In the genomic region with DNA sequence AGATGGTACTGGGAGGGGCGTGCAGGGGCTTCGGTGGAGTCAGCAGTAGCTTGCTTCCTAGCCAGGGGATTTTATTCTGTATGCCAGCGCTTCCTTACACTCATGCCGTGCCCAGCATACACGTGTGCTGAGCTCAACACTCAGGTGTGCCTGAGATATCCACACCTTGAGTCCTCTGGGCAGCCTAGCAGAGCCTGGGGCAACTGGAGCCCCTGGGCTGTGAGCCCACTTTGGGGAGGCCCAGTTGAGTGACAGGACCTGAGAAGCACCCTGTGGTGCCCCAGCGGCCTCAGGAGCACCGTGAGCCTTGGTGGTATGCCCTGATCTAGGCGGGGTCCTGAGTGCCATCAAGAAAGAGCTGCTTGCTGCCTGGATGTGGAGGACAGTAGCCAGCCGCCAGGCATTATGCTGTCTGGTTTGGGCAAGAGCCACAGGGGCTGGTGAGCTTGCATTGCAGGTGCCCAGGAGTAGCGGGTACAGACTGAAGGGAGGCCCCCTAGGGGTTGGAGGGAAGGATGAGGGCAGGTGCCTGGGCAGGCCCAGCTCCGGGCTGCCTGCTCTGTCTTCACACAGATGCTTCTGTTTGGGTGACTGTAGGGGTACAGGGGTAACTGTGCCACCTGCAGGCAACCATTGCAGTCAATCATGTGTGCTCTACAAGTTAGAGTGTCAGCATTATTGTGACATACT, we compare ENCODE assay signal across 2 cellular contexts.
TF ChIP-seq lines count a peak whose summit lies in the region.

No MANE protein-coding gene starts in this region.

TF ChIP-seq in SK-N-SH treated with all-trans-retinoic acid at 6 μM for 48 hours, 23 proteins besides CTCF, POLR2A, EP300 and RAD21 (continued from another document):
- TF ChIP-seq, protein P1, sequence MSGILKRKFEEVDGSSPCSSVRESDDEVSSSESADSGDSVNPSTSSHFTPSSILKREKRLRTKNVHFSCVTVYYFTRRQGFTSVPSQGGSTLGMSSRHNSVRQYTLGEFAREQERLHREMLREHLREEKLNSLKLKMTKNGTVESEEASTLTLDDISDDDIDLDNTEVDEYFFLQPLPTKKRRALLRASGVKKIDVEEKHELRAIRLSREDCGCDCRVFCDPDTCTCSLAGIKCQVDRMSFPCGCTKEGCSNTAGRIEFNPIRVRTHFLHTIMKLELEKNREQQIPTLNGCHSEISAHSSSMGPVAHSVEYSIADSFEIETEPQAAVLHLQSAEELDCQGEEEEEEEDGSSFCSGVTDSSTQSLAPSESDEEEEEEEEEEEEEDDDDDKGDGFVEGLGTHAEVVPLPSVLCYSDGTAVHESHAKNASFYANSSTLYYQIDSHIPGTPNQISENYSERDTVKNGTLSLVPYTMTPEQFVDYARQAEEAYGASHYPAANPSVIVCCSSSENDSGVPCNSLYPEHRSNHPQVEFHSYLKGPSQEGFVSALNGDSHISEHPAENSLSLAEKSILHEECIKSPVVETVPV (CRISPR knock-in tag; IDR thresholded peaks at IDR 0.05), result no peak
- no peak for TF ChIP-seq TOX (CRISPR knock-in tag; IDR thresholded peaks at IDR 0.05; ENCODE audit: borderline replicate concordance)
- TF ChIP-seq RARB (CRISPR knock-in tag; IDR thresholded peaks at IDR 0.05), result no peak
- TF ChIP-seq, protein P2, sequence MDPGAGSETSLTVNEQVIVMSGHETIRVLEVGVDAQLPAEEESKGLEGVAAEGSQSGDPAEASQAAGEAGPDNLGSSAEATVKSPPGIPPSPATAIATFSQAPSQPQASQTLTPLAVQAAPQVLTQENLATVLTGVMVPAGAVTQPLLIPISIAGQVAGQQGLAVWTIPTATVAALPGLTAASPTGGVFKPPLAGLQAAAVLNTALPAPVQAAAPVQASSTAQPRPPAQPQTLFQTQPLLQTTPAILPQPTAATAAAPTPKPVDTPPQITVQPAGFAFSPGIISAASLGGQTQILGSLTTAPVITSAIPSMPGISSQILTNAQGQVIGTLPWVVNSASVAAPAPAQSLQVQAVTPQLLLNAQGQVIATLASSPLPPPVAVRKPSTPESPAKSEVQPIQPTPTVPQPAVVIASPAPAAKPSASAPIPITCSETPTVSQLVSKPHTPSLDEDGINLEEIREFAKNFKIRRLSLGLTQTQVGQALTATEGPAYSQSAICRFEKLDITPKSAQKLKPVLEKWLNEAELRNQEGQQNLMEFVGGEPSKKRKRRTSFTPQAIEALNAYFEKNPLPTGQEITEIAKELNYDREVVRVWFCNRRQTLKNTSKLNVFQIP (CRISPR knock-in tag; IDR thresholded peaks at IDR 0.05; ENCODE audit: borderline replicate concordance, low read depth), result no peak
- TF ChIP-seq OSR1 (CRISPR knock-in tag; IDR thresholded peaks at IDR 0.05), result no peak
- TF ChIP-seq, protein P3, sequence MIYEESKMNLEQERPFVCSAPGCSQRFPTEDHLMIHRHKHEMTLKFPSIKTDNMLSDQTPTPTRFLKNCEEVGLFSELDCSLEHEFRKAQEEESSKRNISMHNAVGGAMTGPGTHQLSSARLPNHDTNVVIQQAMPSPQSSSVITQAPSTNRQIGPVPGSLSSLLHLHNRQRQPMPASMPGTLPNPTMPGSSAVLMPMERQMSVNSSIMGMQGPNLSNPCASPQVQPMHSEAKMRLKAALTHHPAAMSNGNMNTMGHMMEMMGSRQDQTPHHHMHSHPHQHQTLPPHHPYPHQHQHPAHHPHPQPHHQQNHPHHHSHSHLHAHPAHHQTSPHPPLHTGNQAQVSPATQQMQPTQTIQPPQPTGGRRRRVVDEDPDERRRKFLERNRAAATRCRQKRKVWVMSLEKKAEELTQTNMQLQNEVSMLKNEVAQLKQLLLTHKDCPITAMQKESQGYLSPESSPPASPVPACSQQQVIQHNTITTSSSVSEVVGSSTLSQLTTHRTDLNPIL (CRISPR knock-in tag; IDR thresholded peaks at IDR 0.05; ENCODE audit: low read depth), result no peak
- TF ChIP-seq BACH2 (CRISPR knock-in tag; IDR thresholded peaks at IDR 0.05; ENCODE audit: borderline replicate concordance), result no peak
- TF ChIP-seq, protein P4, sequence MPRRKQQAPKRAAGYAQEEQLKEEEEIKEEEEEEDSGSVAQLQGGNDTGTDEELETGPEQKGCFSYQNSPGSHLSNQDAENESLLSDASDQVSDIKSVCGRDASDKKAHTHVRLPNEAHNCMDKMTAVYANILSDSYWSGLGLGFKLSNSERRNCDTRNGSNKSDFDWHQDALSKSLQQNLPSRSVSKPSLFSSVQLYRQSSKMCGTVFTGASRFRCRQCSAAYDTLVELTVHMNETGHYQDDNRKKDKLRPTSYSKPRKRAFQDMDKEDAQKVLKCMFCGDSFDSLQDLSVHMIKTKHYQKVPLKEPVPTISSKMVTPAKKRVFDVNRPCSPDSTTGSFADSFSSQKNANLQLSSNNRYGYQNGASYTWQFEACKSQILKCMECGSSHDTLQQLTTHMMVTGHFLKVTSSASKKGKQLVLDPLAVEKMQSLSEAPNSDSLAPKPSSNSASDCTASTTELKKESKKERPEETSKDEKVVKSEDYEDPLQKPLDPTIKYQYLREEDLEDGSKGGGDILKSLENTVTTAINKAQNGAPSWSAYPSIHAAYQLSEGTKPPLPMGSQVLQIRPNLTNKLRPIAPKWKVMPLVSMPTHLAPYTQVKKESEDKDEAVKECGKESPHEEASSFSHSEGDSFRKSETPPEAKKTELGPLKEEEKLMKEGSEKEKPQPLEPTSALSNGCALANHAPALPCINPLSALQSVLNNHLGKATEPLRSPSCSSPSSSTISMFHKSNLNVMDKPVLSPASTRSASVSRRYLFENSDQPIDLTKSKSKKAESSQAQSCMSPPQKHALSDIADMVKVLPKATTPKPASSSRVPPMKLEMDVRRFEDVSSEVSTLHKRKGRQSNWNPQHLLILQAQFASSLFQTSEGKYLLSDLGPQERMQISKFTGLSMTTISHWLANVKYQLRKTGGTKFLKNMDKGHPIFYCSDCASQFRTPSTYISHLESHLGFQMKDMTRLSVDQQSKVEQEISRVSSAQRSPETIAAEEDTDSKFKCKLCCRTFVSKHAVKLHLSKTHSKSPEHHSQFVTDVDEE (CRISPR knock-in tag; IDR thresholded peaks at IDR 0.05), result no peak
- no peak for TF ChIP-seq ESRRG (CRISPR knock-in tag; IDR thresholded peaks at IDR 0.05)
- TF ChIP-seq PPARA (CRISPR knock-in tag; IDR thresholded peaks at IDR 0.05; ENCODE audit: borderline replicate concordance), result no peak
- no peak for TF ChIP-seq ZFP3 (CRISPR knock-in tag; IDR thresholded peaks at IDR 0.05)
TF ChIP-seq in SK-N-SH treated with all-trans-retinoic acid at 6 μM for 48 hours: peak in this region for 0.

TF ChIP-seq in SK-N-SH, 30 proteins besides CTCF, POLR2A, EP300 and RAD21 (continued from another document):
- TF ChIP-seq TAF1 (IDR thresholded peaks at IDR 0.05; ENCODE audit: borderline replicate concordance, low read depth, low read length) (no peak), RXRA (IDR thresholded peaks at IDR 0.05; ENCODE audit: borderline replicate concordance, low read depth) (no peak), MXI1 (IDR thresholded peaks at IDR 0.05; ENCODE audit: low read depth, low read length) (no peak), SIN3A (IDR thresholded peaks at IDR 0.05; ENCODE audit: borderline replicate concordance, low read depth, low read length) (no peak), GABPA (IDR thresholded peaks at IDR 0.05; ENCODE audit: low read depth) (no peak), JUND (IDR thresholded peaks at IDR 0.05) (no peak), YY1 (IDR thresholded peaks at IDR 0.05; ENCODE audit: low read depth) (no peak)
